Comparison of ENCODE assay signal across 17 cellular contexts in genomic region chr18:77110400-77110799, GRCh38. TPM values are rescaled to one million over a fixed set of nuclear protein-coding genes. Genes with fewer than 3 reads are reported as not detected.
DNase-seq lines count a peak whose midpoint lies in the region; ATAC-seq and TF ChIP-seq lines count a peak whose summit lies in the region.
"Had no signal": no experiment of that assay in that cellular context is flagged by ENCODE, and none has a peak within 500 bp of the region (broad histone marks: within the 10 kb centered on the region; RNA-seq: fewer than 3 reads in every experiment).

No MANE protein-coding gene starts in this region.

- H3K18ac ChIP-seq in mesenchymal stem cell (ENCODE audit: low read depth in 1 of 2, low read length in 2 of 2) (peak overlapping the region in 1 of 2 experiments; percentile 64), mesendoderm (ENCODE audit: low read length) (no peak overlapping the region)

- H3K27ac ChIP-seq in mesenchymal stem cell (ENCODE audit: low read length, poor library complexity, severe bottlenecking): no peak overlapping the region
- no peak overlapping the region for H3K27ac ChIP-seq in mesendoderm (ENCODE audit: low read depth, low read length)
- no peak overlapping the region for H3K27ac ChIP-seq in PC-3 (ENCODE audit: low read length)
- H3K27ac ChIP-seq: 22Rv1, colonic mucosa, hepatocyte, prostate gland had no signal

- no peaks in the 10 kb centered on the region for H4K20me1 ChIP-seq in PC-3 (ENCODE audit: low read length)

- no peak overlapping the region for H2AFZ ChIP-seq in mesenchymal stem cell (ENCODE audit: low read depth, low read length)
- H2AFZ ChIP-seq in PC-3 (ENCODE audit: low read length): no peak overlapping the region
- H2AFZ ChIP-seq: hepatocyte had no signal

- no peak overlapping the region for H3K23ac ChIP-seq in mesenchymal stem cell (ENCODE audit: low read length in 2 of 2)
- H3K23ac ChIP-seq in mesendoderm (ENCODE audit: low read length): no peak overlapping the region

- H3K36me3 Mint-ChIP-seq in activated T-helper 1 cell treated with anti-CD3 and anti-CD28 coated beads, Interleukin-12 subunit alpha, Interleukin-12 subunit beta, Interleukin-2, Interleukin-4 antibody, amounts not matched to agents 30 ng/mL and 10 ng/mL and 1 ng/mL, durations not matched to agents 14 hours and 24 hours and 36 hours (ENCODE audit: low read depth): peaks cover 45% of the 10 kb centered on the region

- H2BK120ac ChIP-seq in mesenchymal stem cell (ENCODE audit: low read depth, low read length) (no peak overlapping the region), mesendoderm (ENCODE audit: low read depth, low read length) (no peak overlapping the region)

- intact Hi-C loops in activated T-helper 1 cell treated with anti-CD3 and anti-CD28 coated beads, Interleukin-12 subunit alpha, Interleukin-12 subunit beta, Interleukin-2, Interleukin-4 antibody, amounts not matched to agents 30 ng/mL and 10 ng/mL and 1 ng/mL, durations not matched to agents 14 hours and 24 hours and 36 hours (cut with micrococcal nuclease): no loop called here
- intact Hi-C loops in PC-3 (cut with micrococcal nuclease): no loop called here

- H3K79me2 ChIP-seq in mesendoderm (ENCODE audit: control insufficient read depth, insufficient read depth, low read length) (no peaks in the 10 kb centered on the region), PC-3 (ENCODE audit: low read length) (peaks cover 15% of the 10 kb centered on the region; the same call in 1 of the 2 replicates)

- H3K56ac ChIP-seq in mesendoderm (ENCODE audit: low read length): no peak overlapping the region

- no peak overlapping the region for H3K9ac ChIP-seq in mesenchymal stem cell (ENCODE audit: low read length)
- no peak overlapping the region for H3K9ac ChIP-seq in mesendoderm (ENCODE audit: low read length)
- H3K9ac ChIP-seq in PC-3 (ENCODE audit: low read length): no peak overlapping the region

- no peak overlapping the region for H2BK5ac ChIP-seq in mesenchymal stem cell (ENCODE audit: low read depth, low read length, poor library complexity, severe bottlenecking)
- H2BK5ac ChIP-seq in mesendoderm (ENCODE audit: low read length): no peak overlapping the region

- peaks cover 29% of the 10 kb centered on the region for H3K79me1 ChIP-seq in mesenchymal stem cell (replicated peaks; ENCODE audit: low read length, poor library complexity, severe bottlenecking)
- H3K79me1 ChIP-seq in mesendoderm (ENCODE audit: low read length): no peaks in the 10 kb centered on the region

- 93% methylated on average over 2 of the region's 3 CpGs for WGBS in mesenchymal stem cell
- WGBS in mesendoderm (ENCODE audit: extremely low coverage, insufficient coverage, low lambda C conversion rate): no CpG with 5 or more reads among the region's 3 CpGs

- H3K4me1 Mint-ChIP-seq in activated T-helper 1 cell treated with anti-CD3 and anti-CD28 coated beads, Interleukin-12 subunit alpha, Interleukin-12 subunit beta, Interleukin-2, Interleukin-4 antibody, amounts not matched to agents 30 ng/mL and 10 ng/mL and 1 ng/mL, durations not matched to agents 14 hours and 24 hours and 36 hours (ENCODE audit: low read depth): peaks cover 74% of the 10 kb centered on the region

- H3K4me2 ChIP-seq in mesenchymal stem cell (ENCODE audit: low read length, poor library complexity, severe bottlenecking) (no peak overlapping the region), mesendoderm (ENCODE audit: low read length) (no peak overlapping the region), PC-3 (ENCODE audit: low read length) (no peak overlapping the region)
- H3K4me2 ChIP-seq: hepatocyte had no signal

- peaks cover 31% of the 10 kb centered on the region for H3K4me1 ChIP-seq in mesenchymal stem cell (ENCODE audit: control insufficient read depth, insufficient read depth, low read depth, low read length)
- peaks cover 7% of the 10 kb centered on the region for H3K4me1 ChIP-seq in mesendoderm (ENCODE audit: control insufficient read depth, low read depth, low read length)
- no peaks in the 10 kb centered on the region for H3K4me1 ChIP-seq in PC-3 (ENCODE audit: insufficient read depth, low read length)

- no peak overlapping the region for H4K91ac ChIP-seq in mesenchymal stem cell (ENCODE audit: low read length)

- no peak overlapping the region for H3K14ac ChIP-seq in mesenchymal stem cell (ENCODE audit: low read length in 2 of 2)

- H3F3A ChIP-seq in PC-3 (ENCODE audit: low read length, unreplicated experiment): no peaks in the 10 kb centered on the region

- ATAC-seq in GM18870 (IDR thresholded peaks at IDR 0.05; ENCODE audit: unreplicated experiment) (no peak), PC-3 (no peak)
- ATAC-seq: left colon had no signal

- BruUV-seq in PC-3 (replicated peaks; lab: Mats Ljungman, UMichigan): no TSS peak

- H3K4ac ChIP-seq in mesenchymal stem cell (ENCODE audit: low read depth in 1 of 2, low read length in 2 of 2) (no peak overlapping the region), mesendoderm (ENCODE audit: low read depth, low read length) (no peak overlapping the region)

- TF ChIP-seq CTCF in PC-3 (conservative IDR thresholded peaks at IDR 0.05; ENCODE audit: low read depth, low read length): no peak

- H2BK12ac ChIP-seq in mesenchymal stem cell (ENCODE audit: low read length in 2 of 2): peak overlapping the region in 1 of 2 experiments; percentile 50

- H4K8ac ChIP-seq in mesenchymal stem cell (ENCODE audit: low read length): no peak overlapping the region
- no peak overlapping the region for H4K8ac ChIP-seq in mesendoderm (ENCODE audit: low read depth, low read length)

- H2AK5ac ChIP-seq in mesenchymal stem cell (ENCODE audit: low read length, severe bottlenecking) (peak overlapping the region; percentile 8), mesendoderm (ENCODE audit: low read length) (no peak overlapping the region)

- no peaks in the 10 kb centered on the region for H3K27me3 Mint-ChIP-seq in activated T-helper 1 cell treated with anti-CD3 and anti-CD28 coated beads, Interleukin-12 subunit alpha, Interleukin-12 subunit beta, Interleukin-2, Interleukin-4 antibody, amounts not matched to agents 30 ng/mL and 10 ng/mL and 1 ng/mL, durations not matched to agents 14 hours and 24 hours and 36 hours (ENCODE audit: insufficient read depth)

- H3K27ac Mint-ChIP-seq in activated T-helper 1 cell treated with anti-CD3 and anti-CD28 coated beads, Interleukin-12 subunit alpha, Interleukin-12 subunit beta, Interleukin-2, Interleukin-4 antibody, amounts not matched to agents 30 ng/mL and 10 ng/mL and 1 ng/mL, durations not matched to agents 14 hours and 24 hours and 36 hours: peak overlapping the region; percentile 67

- H3K4me3 ChIP-seq in mesenchymal stem cell (ENCODE audit: insufficient read depth in 1 of 2, low read depth in 1 of 2, low read length in 2 of 2) (no peak overlapping the region), mesendoderm (ENCODE audit: low read length) (no peak overlapping the region), PC-3 (ENCODE audit: low read length) (no peak overlapping the region)
- H3K4me3 ChIP-seq: colonic mucosa, hepatocyte, prostate gland, suprapubic skin had no signal

- CTCF ChIA-PET in PC-3 (lab: Charles Lee): no interaction called here

- H3K9me2 ChIP-seq in PC-3 (replicated peaks; ENCODE audit: low read length): no peaks in the 10 kb centered on the region

- no peaks in the 10 kb centered on the region for H3K9me3 Mint-ChIP-seq in activated T-helper 1 cell treated with anti-CD3 and anti-CD28 coated beads, Interleukin-12 subunit alpha, Interleukin-12 subunit beta, Interleukin-2, Interleukin-4 antibody, amounts not matched to agents 30 ng/mL and 10 ng/mL and 1 ng/mL, durations not matched to agents 14 hours and 24 hours and 36 hours

- H3K4me3 Mint-ChIP-seq in activated T-helper 1 cell treated with anti-CD3 and anti-CD28 coated beads, Interleukin-12 subunit alpha, Interleukin-12 subunit beta, Interleukin-2, Interleukin-4 antibody, amounts not matched to agents 30 ng/mL and 10 ng/mL and 1 ng/mL, durations not matched to agents 14 hours and 24 hours and 36 hours: no peak overlapping the region

- no peak overlapping the region for H4K5ac ChIP-seq in mesendoderm (ENCODE audit: low read length)

- H3K27me3 ChIP-seq in mesenchymal stem cell (ENCODE audit: control insufficient read depth in 1 of 2, insufficient read depth in 1 of 2, low read length in 2 of 2): no peaks in the 10 kb centered on the region
- H3K27me3 ChIP-seq in mesendoderm (ENCODE audit: insufficient read depth, low read length, poor library complexity): no peaks in the 10 kb centered on the region
- H3K27me3 ChIP-seq in PC-3 (ENCODE audit: low read length): no peaks in the 10 kb centered on the region
- H3K27me3 ChIP-seq: colonic mucosa, hepatocyte, suprapubic skin had no signal

- peak overlapping the region; percentile 44 for H2BK15ac ChIP-seq in mesenchymal stem cell (ENCODE audit: low read depth, poor library complexity, severe bottlenecking)
- H2BK15ac ChIP-seq in mesendoderm (replicated peaks; ENCODE audit: low read depth): no peak overlapping the region

- peaks cover 3 to 6% of the 10 kb centered on the region in 2 experiments for H3K36me3 ChIP-seq in mesenchymal stem cell (ENCODE audit: control insufficient read depth in 1 of 2, insufficient read depth in 2 of 2, low read depth in 1 of 2, low read length in 2 of 2)
- no peaks in the 10 kb centered on the region for H3K36me3 ChIP-seq in mesendoderm (ENCODE audit: control insufficient read depth, insufficient read depth, low read length)
- no peaks in the 10 kb centered on the region for H3K36me3 ChIP-seq in PC-3 (ENCODE audit: low read depth, low read length)
- H3K36me3 ChIP-seq: colonic mucosa, prostate gland, suprapubic skin had no signal

- DNase-seq in DMS53 (lab: John Stamatoyannopoulos, UW) (peak; percentile 34), DMS53 treated with DMSO at 0.1 percent for 48 hours (lab: John Stamatoyannopoulos, UW; ENCODE audit: unreplicated experiment) (no peak), COLO668 (lab: John Stamatoyannopoulos, UW; ENCODE audit: unreplicated experiment) (peak; percentile 18), mesenchymal stem cell (no peak), mesendoderm (no peak), PC-3 (no peak)
- DNase-seq in activated T-helper 1 cell treated with anti-CD3 and anti-CD28 coated beads, Interleukin-12 subunit alpha, Interleukin-12 subunit beta, Interleukin-2, Interleukin-4 antibody, amounts not matched to agents 30 ng/mL and 10 ng/mL and 1 ng/mL, durations not matched to agents 14 hours and 24 hours and 36 hours (ENCODE audit: low spot score): no peak
- DNase-seq: amniotic stem cell, colonic mucosa, COR-L47, NCI-H1694 treated with DMSO at 0.1 percent for 48 hours had no signal

- H3K9me3 ChIP-seq in mesenchymal stem cell (ENCODE audit: control insufficient read depth, low read length) (no peaks in the 10 kb centered on the region), PC-3 (ENCODE audit: low read length) (no peaks in the 10 kb centered on the region)
- H3K9me3 ChIP-seq: colonic mucosa, prostate gland, suprapubic skin had no signal

- POLR2A ChIA-PET in PC-3 (lab: Charles Lee; ENCODE audit: unreplicated experiment): no interaction called here

RNA-seq across cellular contexts. Expression of gene MBP, which starts 22.2 kb away (rescaled TPM):
- 57.3 and 63.6 TPM in 2 replicates for total RNA-seq in activated T-helper 1 cell treated with anti-CD3 and anti-CD28 coated beads, Interleukin-12 subunit alpha, Interleukin-12 subunit beta, Interleukin-2, Interleukin-4 antibody, amounts not matched to agents 30 ng/mL and 10 ng/mL and 1 ng/mL, durations not matched to agents 14 hours and 24 hours and 36 hours
- polyA plus RNA-seq in mesenchymal stem cell (2013, experiment 1 of 2): 7.6 TPM
- 8.8 TPM for polyA plus RNA-seq in mesenchymal stem cell (2013, experiment 2 of 2)
- polyA plus RNA-seq in mesendoderm (2013, experiment 1 of 2): 5.9 TPM
- 6.3 TPM for polyA plus RNA-seq in mesendoderm (2013, experiment 2 of 2)
- total RNA-seq in PC-3 (2014; rRNA removed): 34.2 and 47.4 TPM in 2 replicates

Comparison
In these comparisons a context has a peak if more than half of its experiments do, and no peak if none do; other contexts are left out.
1. DNase-seq: peak in DMS53 (single experiment) and COLO668 (single experiment); none in DMS53 treated with DMSO at 0.1 percent for 48 hours (single experiment), activated T-helper 1 cell treated with anti-CD3 and anti-CD28 coated beads, Interleukin-12 subunit alpha, Interleukin-12 subunit beta, Interleukin-2, Interleukin-4 antibody, amounts not matched to agents 30 ng/mL and 10 ng/mL and 1 ng/mL, durations not matched to agents 14 hours and 24 hours and 36 hours (single experiment), mesenchymal stem cell (single experiment), mesendoderm (single experiment) and PC-3 (single experiment).